ENCODE assay signal across 9 cellular contexts in the genomic region with DNA sequence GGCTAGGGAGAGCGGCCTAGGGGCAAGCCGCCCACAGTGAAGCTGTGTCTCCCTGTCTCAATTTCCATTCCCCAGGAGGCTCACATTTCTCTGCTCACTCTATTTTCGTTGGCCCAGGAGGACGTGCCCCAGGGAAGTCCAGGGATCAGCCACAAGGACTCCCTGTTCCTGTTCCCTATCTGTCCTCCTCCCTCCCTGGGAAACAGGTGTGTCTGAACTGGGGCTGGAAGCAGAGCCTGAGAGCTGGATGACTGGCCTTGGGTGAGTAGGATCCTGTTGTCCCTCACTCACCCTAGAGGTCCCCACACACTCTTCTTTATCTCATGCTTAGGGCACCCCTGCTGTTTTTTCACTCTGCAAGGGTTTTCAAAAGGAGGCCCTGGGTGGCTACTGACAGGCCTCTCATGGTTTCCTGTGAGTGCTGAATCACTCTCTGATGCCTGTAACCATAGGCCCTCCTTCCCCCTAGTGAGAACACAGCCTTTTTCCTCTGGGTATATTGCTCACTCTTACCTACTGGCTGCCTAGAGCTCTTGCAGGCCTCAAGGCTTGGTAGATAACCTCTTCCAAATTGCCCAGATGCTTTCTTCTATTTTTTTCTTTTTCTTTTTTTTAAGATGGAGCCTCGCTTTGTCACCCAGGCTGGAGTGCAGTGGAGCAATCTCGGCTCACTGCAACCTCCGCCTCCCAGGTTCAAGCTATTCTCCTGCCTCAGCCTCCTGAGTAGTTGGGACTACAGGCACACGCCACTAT. TPM values are rescaled to one million over a fixed set of nuclear protein-coding genes. Genes with fewer than 3 reads are reported as not detected.
DNase-seq lines count a peak whose midpoint lies in the region; ATAC-seq, FAIRE-seq and TF ChIP-seq lines count a peak whose summit lies in the region.
"Had no signal": no experiment of that assay in that cellular context is flagged by ENCODE, and none has a peak within 500 bp of the region (broad histone marks: within the 10 kb centered on the region; RNA-seq: fewer than 3 reads in every experiment).

No MANE protein-coding gene starts in this region.

- no TSS peak for BruUV-seq in HepG2 (replicated peaks; lab: Mats Ljungman, UMichigan)

- POLR2A ChIA-PET in HepG2 (lab: Yijun Ruan, JAX): interaction anchor here (1.7 to 5.1 kb wide), 3 partner anchors 8 to 19 kb away, joined by 4 to 48 read pairs (median 13); a partner anchor contains a TSS

- intact Hi-C loops in HepG2 (cut with micrococcal nuclease; ENCODE audit: unreplicated experiment) (no loop called here), right lobe of liver (cut with DNase I) (no loop called here)

- peaks cover 21% of the 10 kb centered on the region for H3K79me2 ChIP-seq in HepG2 (ENCODE audit: insufficient read depth, low read length)

- in situ Hi-C loops in HepG2 (cut with HindIII; ENCODE audit: extremely low pct_ligation_motif_present, low pct_unique_long_range_greater_than_20kb): no loop called here

- H2AFZ ChIP-seq in HepG2 (ENCODE audit: low read length): peak overlapping the region; percentile 28

- no peak; a peak in 1 of 4 replicates for TF ChIP-seq POLR2A in HepG2 (IDR thresholded peaks at IDR 0.05; ENCODE audit: insufficient read depth in 1 of 2, low read depth in 2 of 2, low read length in 2 of 2)
- TF ChIP-seq POLR2A in right lobe of liver (IDR thresholded peaks at IDR 0.05): no peak
- no peak for TF ChIP-seq POLR2A in tibial nerve (IDR thresholded peaks at IDR 0.05)

- no peaks in the 10 kb centered on the region for H3K36me3 ChIP-seq in HepG2 (replicated peaks in 1 of 2; ENCODE audit: control insufficient read depth in 1 of 2, insufficient read depth in 2 of 2, low read length in 2 of 2)
- H3K36me3 ChIP-seq in right lobe of liver: no peaks in the 10 kb centered on the region
- H3K36me3 ChIP-seq in tibial nerve: no peaks in the 10 kb centered on the region

- H3K27me3 ChIP-seq in HepG2 (ENCODE audit: control insufficient read depth in 1 of 2, insufficient read depth in 2 of 2, low read length in 2 of 2): no peaks in the 10 kb centered on the region; a peak in 1 of 5 replicates
- H3K27me3 ChIP-seq in right lobe of liver: no peaks in the 10 kb centered on the region
- H3K27me3 ChIP-seq in tibial nerve: no peaks in the 10 kb centered on the region

- peak overlapping the region; percentile 62 for H3K9ac ChIP-seq in HepG2 (ENCODE audit: insufficient read depth, low read depth, low read length)

- TF ChIP-seq EP300 in HepG2 (IDR thresholded peaks at IDR 0.05; ENCODE audit: low read depth in 2 of 2, low read length in 2 of 2) (no peak), HepG2 (CRISPR knock-in tag; IDR thresholded peaks at IDR 0.05; ENCODE audit: borderline replicate concordance) (no peak), tibial nerve (IDR thresholded peaks at IDR 0.05) (no peak)

- H3K9me3 ChIP-seq in HepG2 (ENCODE audit: low read length) (no peaks in the 10 kb centered on the region), right lobe of liver (no peaks in the 10 kb centered on the region), tibial nerve (no peaks in the 10 kb centered on the region)

- DNase-seq in HepG2 (ENCODE audit: low spot score): no peak
- DNase-seq in right lobe of liver: no peak
- DNase-seq in activated CD8-positive, alpha-beta memory T cell treated with anti-CD3 and anti-CD28 coated beads, Interleukin-2, amount 50 U/mL, for 48 hours: peak; percentile 67
- DNase-seq in hepatic stellate cell (ENCODE audit: low spot score): peak; percentile 54
- DNase-seq in tibial nerve (ENCODE audit: low spot score in 2 of 2): no peak
- no peak for DNase-seq in superior temporal gyrus (ENCODE audit: extremely low spot score)

- no peak for FAIRE-seq in HepG2 (lab: Jason Lieb, UNC)

- H3K4me2 ChIP-seq in HepG2 (ENCODE audit: low read depth, low read length): peak overlapping the region; percentile 56

- peaks cover 53% of the 10 kb centered on the region for H3K4me1 ChIP-seq in HepG2 (ENCODE audit: insufficient read depth, low read length)
- H3K4me1 ChIP-seq in right lobe of liver: peaks cover 0 to 12% (median 8%) of the 10 kb centered on the region in 4 donors
- H3K4me1 ChIP-seq in tibial nerve: peaks cover 0 to 31% (median 16%) of the 10 kb centered on the region in 4 donors

- no peaks in the 10 kb centered on the region for H4K20me1 ChIP-seq in HepG2 (ENCODE audit: insufficient read depth, low read length)

- TF ChIP-seq CTCF in HepG2 (CRISPR knock-in tag; IDR thresholded peaks at IDR 0.05): 0 out of 2 replicates have a peak, but pooled peaks have one; percentile 14
- no peak for TF ChIP-seq CTCF in right lobe of liver (IDR thresholded peaks at IDR 0.05)
- TF ChIP-seq CTCF in tibial nerve (IDR thresholded peaks at IDR 0.05): no peak

- peak overlapping the region; percentile 66 for H3K27ac ChIP-seq in HepG2 (ENCODE audit: extremely low read length, insufficient read depth, low read length)
- no peak overlapping the region for H3K27ac ChIP-seq in right lobe of liver
- peak overlapping the region in 3 of 4 donors; percentile 12 to 66 (median 65) for H3K27ac ChIP-seq in tibial nerve
- H3K27ac ChIP-seq: VCaP had no signal

- CTCF ChIA-PET in HepG2 (lab: Yijun Ruan, JAX; ENCODE audit: low intra/inter-chr PET ratio, low total read pairs): no interaction called here

- H3K4me3 ChIP-seq in HepG2 (replicated peaks in 1 of 3; ENCODE audit: insufficient read depth in 1 of 3, low read depth in 2 of 3, low read length in 3 of 3) (0 out of 6 replicates have a peak overlapping the region, but pooled peaks of 1 of the 3 experiments have one; percentile 17), right lobe of liver (no peak overlapping the region), tibial nerve (no peak overlapping the region)

- 75% methylated on average over 8 of the region's 8 CpGs for WGBS in HepG2 (ENCODE audit: low lambda C conversion rate)
- 97% methylated on average over 3 of the region's 8 CpGs for WGBS in right lobe of liver (ENCODE audit: insufficient coverage, low coverage, low lambda C conversion rate, missing lambda C conversion rate)
- 65 to 72% methylated on average over 8 of the region's 8 CpGs for WGBS in tibial nerve, 2 donors

- ATAC-seq in HepG2 (peak; percentile 9), right lobe of liver (no peak), GM18498 (IDR thresholded peaks at IDR 0.05; ENCODE audit: unreplicated experiment) (no peak), GM21526 (IDR thresholded peaks at IDR 0.05; ENCODE audit: low FRiP score, unreplicated experiment) (no peak)

- no peak for TF ChIP-seq RAD21 in HepG2 (CRISPR knock-in tag; IDR thresholded peaks at IDR 0.05)

RNA-seq across cellular contexts. Expression of a gene that starts 3.3 kb away (rescaled TPM):
- total RNA-seq in HepG2 (2016; rRNA removed; fragmentation: Illumina TruSeq; extraction: Trizol) (44.8 and 71.4 TPM in 2 replicates), right lobe of liver (10 to 100 TPM in 5 of 6 experiments, 1 to 10 TPM in 1; 6.8 to 33.1 (median 12.8) TPM), tibial nerve (10 to 100 TPM; 16.5 to 36.8 (median 25.7) TPM)
- 8.4 and 10.8 TPM in 2 replicates for total RNA-seq in HepG2 (2016; cell fraction: cytosol; rRNA removed; fragmentation: Illumina TruSeq; extraction: Trizol; ENCODE audit: low read depth)
- 43.6 and 60.8 TPM in 2 replicates for total RNA-seq in HepG2 (2016; cell fraction: insoluble cytoplasmic fraction; rRNA removed; fragmentation: Illumina TruSeq; extraction: Trizol)
- total RNA-seq in HepG2 (2016; cell fraction: membrane; rRNA removed; fragmentation: Illumina TruSeq; extraction: Trizol): 16.8 and 19.4 TPM in 2 replicates
- 20.6 and 23.0 TPM in 2 replicates for total RNA-seq in HepG2 (2016; cell fraction: nucleus; rRNA removed; fragmentation: Illumina TruSeq; extraction: Trizol)
- polyA plus RNA-seq in HepG2 (2011; rRNA removed): 11.8 and 13.5 TPM in 2 replicates
- polyA plus RNA-seq in HepG2 (2011; cell fraction: cytosol; rRNA removed): 7.8 and 10.7 TPM in 2 replicates
- polyA plus RNA-seq in HepG2 (2011; cell fraction: nucleus; rRNA removed): 4.5 and 5.5 TPM in 2 replicates
- 16.1 and 22.2 TPM in 2 replicates for polyA plus RNA-seq in HepG2 (2012)
- 8.5 and 9.1 TPM in 2 replicates for polyA plus RNA-seq in HepG2 (2016; cell fraction: cytosol; fragmentation: Illumina TruSeq; extraction: Trizol; ENCODE audit: low read depth)
- 71.4 and 74.3 TPM in 2 replicates for polyA plus RNA-seq in HepG2 (2016; cell fraction: insoluble cytoplasmic fraction; fragmentation: Illumina TruSeq; extraction: Trizol; ENCODE audit: low read depth)
- polyA plus RNA-seq in HepG2 (2016; cell fraction: membrane; fragmentation: Illumina TruSeq; extraction: Trizol; ENCODE audit: low read depth): 11.7 and 13.3 TPM in 2 replicates
- polyA plus RNA-seq in HepG2 (2016; cell fraction: nucleus; fragmentation: Illumina TruSeq; extraction: Trizol; ENCODE audit: insufficient read depth, low read depth): 35.4 and 38.1 TPM in 2 replicates
- polyA minus RNA-seq in HepG2 (2011; rRNA and poly(A)+ RNA removed; ENCODE audit: low replicate concordance): 5.8 and 16.2 TPM in 2 replicates
- polyA minus RNA-seq in HepG2 (2011; cell fraction: cytosol; rRNA and poly(A)+ RNA removed): 6.4 and 11.6 TPM in 2 replicates
- 18.2 and 19.0 TPM in 2 replicates for polyA minus RNA-seq in HepG2 (2011; cell fraction: nucleus; rRNA and poly(A)+ RNA removed)

RNA-seq across cellular contexts. Expression of a gene that starts 4.0 kb away (rescaled TPM):
- total RNA-seq in HepG2 (2016; rRNA removed; fragmentation: Illumina TruSeq; extraction: Trizol) (2.8 TPM in 2 replicates), right lobe of liver (1 to 10 TPM; 1.3 to 7.1 (median 4.4) TPM), tibial nerve (10 to 100 TPM; 25.1 to 32.7 (median 26.6) TPM)
- total RNA-seq in HepG2 (2016; cell fraction: cytosol; rRNA removed; fragmentation: Illumina TruSeq; extraction: Trizol; ENCODE audit: low read depth): 2.3 and 2.5 TPM in 2 replicates
- total RNA-seq in HepG2 (2016; cell fraction: insoluble cytoplasmic fraction; rRNA removed; fragmentation: Illumina TruSeq; extraction: Trizol): 1.7 and 3.4 TPM in 2 replicates
- total RNA-seq in HepG2 (2016; cell fraction: membrane; rRNA removed; fragmentation: Illumina TruSeq; extraction: Trizol): 3.3 and 3.5 TPM in 2 replicates
- 3.1 and 4.0 TPM in 2 replicates for total RNA-seq in HepG2 (2016; cell fraction: nucleus; rRNA removed; fragmentation: Illumina TruSeq; extraction: Trizol)
- 6.6 and 8.6 TPM in 2 replicates for polyA plus RNA-seq in HepG2 (2011; rRNA removed)
- 5.2 and 5.5 TPM in 2 replicates for polyA plus RNA-seq in HepG2 (2011; cell fraction: cytosol; rRNA removed)
- 31.9 and 32.9 TPM in 2 replicates for polyA plus RNA-seq in HepG2 (2011; cell fraction: nucleus; rRNA removed)
- polyA plus RNA-seq in HepG2 (2012): 11.9 and 15.1 TPM in 2 replicates
- polyA plus RNA-seq in HepG2 (2016; cell fraction: cytosol; fragmentation: Illumina TruSeq; extraction: Trizol; ENCODE audit: low read depth): 5.5 and 6.1 TPM in 2 replicates
- polyA plus RNA-seq in HepG2 (2016; cell fraction: insoluble cytoplasmic fraction; fragmentation: Illumina TruSeq; extraction: Trizol; ENCODE audit: low read depth): 4.6 and 6.9 TPM in 2 replicates
- 7.6 and 10.1 TPM in 2 replicates for polyA plus RNA-seq in HepG2 (2016; cell fraction: membrane; fragmentation: Illumina TruSeq; extraction: Trizol; ENCODE audit: low read depth)
- 7.2 and 9.0 TPM in 2 replicates for polyA plus RNA-seq in HepG2 (2016; cell fraction: nucleus; fragmentation: Illumina TruSeq; extraction: Trizol; ENCODE audit: insufficient read depth, low read depth)
- 23.2 and 31.5 TPM in 2 replicates for polyA minus RNA-seq in HepG2 (2011; rRNA and poly(A)+ RNA removed; ENCODE audit: low replicate concordance)
- polyA minus RNA-seq in HepG2 (2011; cell fraction: cytosol; rRNA and poly(A)+ RNA removed): 8.4 and 8.7 TPM in 2 replicates
- 15.3 and 23.5 TPM in 2 replicates for polyA minus RNA-seq in HepG2 (2011; cell fraction: nucleus; rRNA and poly(A)+ RNA removed)

RNA-seq across cellular contexts. Expression of a gene that starts 19.4 kb away (rescaled TPM):
- 122 and 189 TPM in 2 replicates for total RNA-seq in HepG2 (2016; rRNA removed; fragmentation: Illumina TruSeq; extraction: Trizol)
- 18.5 and 25.3 TPM in 2 replicates for total RNA-seq in HepG2 (2016; cell fraction: cytosol; rRNA removed; fragmentation: Illumina TruSeq; extraction: Trizol; ENCODE audit: low read depth)
- 132 and 186 TPM in 2 replicates for total RNA-seq in HepG2 (2016; cell fraction: insoluble cytoplasmic fraction; rRNA removed; fragmentation: Illumina TruSeq; extraction: Trizol)
- 29.8 and 36.9 TPM in 2 replicates for total RNA-seq in HepG2 (2016; cell fraction: membrane; rRNA removed; fragmentation: Illumina TruSeq; extraction: Trizol)
- 74.7 and 82.3 TPM in 2 replicates for total RNA-seq in HepG2 (2016; cell fraction: nucleus; rRNA removed; fragmentation: Illumina TruSeq; extraction: Trizol)
- 24.1 and 31.6 TPM in 2 replicates for polyA plus RNA-seq in HepG2 (2011; rRNA removed)
- 16.2 and 22.5 TPM in 2 replicates for polyA plus RNA-seq in HepG2 (2011; cell fraction: cytosol; rRNA removed)
- polyA plus RNA-seq in HepG2 (2011; cell fraction: nucleus; rRNA removed): 24.3 and 33.1 TPM in 2 replicates
- 47.3 and 68.3 TPM in 2 replicates for polyA plus RNA-seq in HepG2 (2012)
- 8.8 and 10.6 TPM in 2 replicates for polyA plus RNA-seq in HepG2 (2016; cell fraction: cytosol; fragmentation: Illumina TruSeq; extraction: Trizol; ENCODE audit: low read depth)
- 124 and 134 TPM in 2 replicates for polyA plus RNA-seq in HepG2 (2016; cell fraction: insoluble cytoplasmic fraction; fragmentation: Illumina TruSeq; extraction: Trizol; ENCODE audit: low read depth)
- polyA plus RNA-seq in HepG2 (2016; cell fraction: membrane; fragmentation: Illumina TruSeq; extraction: Trizol; ENCODE audit: low read depth): 11.0 and 11.3 TPM in 2 replicates
- polyA plus RNA-seq in HepG2 (2016; cell fraction: nucleus; fragmentation: Illumina TruSeq; extraction: Trizol; ENCODE audit: insufficient read depth, low read depth): 54.3 and 57.2 TPM in 2 replicates
- polyA minus RNA-seq in HepG2 (2011; rRNA and poly(A)+ RNA removed; ENCODE audit: low replicate concordance): 13.7 and 41.0 TPM in 2 replicates
- polyA minus RNA-seq in HepG2 (2011; cell fraction: cytosol; rRNA and poly(A)+ RNA removed): 34.7 and 37.0 TPM in 2 replicates
- polyA minus RNA-seq in HepG2 (2011; cell fraction: nucleus; rRNA and poly(A)+ RNA removed): 42.7 and 58.1 TPM in 2 replicates
- 10 to 100 TPM; 13.6 to 32.1 (median 20.8) TPM for total RNA-seq in right lobe of liver
- total RNA-seq in tibial nerve: 10 to 100 TPM; 51.0 to 67.8 (median 62.8) TPM

RNA-seq across cellular contexts. Expression of a gene that starts 37.3 kb away (rescaled TPM):
- total RNA-seq in HepG2 (2016; rRNA removed; fragmentation: Illumina TruSeq; extraction: Trizol): not detected in 2 replicates
- total RNA-seq in HepG2 (2016; cell fraction: cytosol; rRNA removed; fragmentation: Illumina TruSeq; extraction: Trizol; ENCODE audit: low read depth): not detected in 2 replicates
- total RNA-seq in HepG2 (2016; cell fraction: insoluble cytoplasmic fraction; rRNA removed; fragmentation: Illumina TruSeq; extraction: Trizol): not detected in 2 replicates
- not detected in 2 replicates for total RNA-seq in HepG2 (2016; cell fraction: membrane; rRNA removed; fragmentation: Illumina TruSeq; extraction: Trizol)
- not detected in 2 replicates for total RNA-seq in HepG2 (2016; cell fraction: nucleus; rRNA removed; fragmentation: Illumina TruSeq; extraction: Trizol)
- polyA plus RNA-seq in HepG2 (2011; rRNA removed): not detected in 2 replicates
- not detected in 2 replicates for polyA plus RNA-seq in HepG2 (2011; cell fraction: cytosol; rRNA removed)
- not detected in 2 replicates for polyA plus RNA-seq in HepG2 (2011; cell fraction: nucleus; rRNA removed)
- not detected in 2 replicates for polyA plus RNA-seq in HepG2 (2012)
- not detected in 2 replicates for polyA plus RNA-seq in HepG2 (2016; cell fraction: cytosol; fragmentation: Illumina TruSeq; extraction: Trizol; ENCODE audit: low read depth)
- not detected in 2 replicates for polyA plus RNA-seq in HepG2 (2016; cell fraction: insoluble cytoplasmic fraction; fragmentation: Illumina TruSeq; extraction: Trizol; ENCODE audit: low read depth)
- polyA plus RNA-seq in HepG2 (2016; cell fraction: membrane; fragmentation: Illumina TruSeq; extraction: Trizol; ENCODE audit: low read depth): not detected in 2 replicates
- polyA plus RNA-seq in HepG2 (2016; cell fraction: nucleus; fragmentation: Illumina TruSeq; extraction: Trizol; ENCODE audit: insufficient read depth, low read depth): not detected in 2 replicates
- 0.07 TPM in 1 of 2 replicates, not detected in the other for polyA minus RNA-seq in HepG2 (2011; rRNA and poly(A)+ RNA removed; ENCODE audit: low replicate concordance)
- not detected in 2 replicates for polyA minus RNA-seq in HepG2 (2011; cell fraction: cytosol; rRNA and poly(A)+ RNA removed)
- not detected in 2 replicates for polyA minus RNA-seq in HepG2 (2011; cell fraction: nucleus; rRNA and poly(A)+ RNA removed)
- total RNA-seq in right lobe of liver: under 1 TPM in 1 of 6 experiments, not detected in 5; 0.09 TPM
- total RNA-seq in tibial nerve: 10 to 100 TPM; 11.6 to 53.4 (median 24.8) TPM

Comparison
In these comparisons a context has a peak if more than half of its experiments do, and no peak if none do; other contexts are left out.
1. H3K27ac ChIP-seq: peak in HepG2 (single experiment) and tibial nerve (3 of 4); none in right lobe of liver (0 of 3).
2. DNase-seq: peak in activated CD8-positive, alpha-beta memory T cell treated with anti-CD3 and anti-CD28 coated beads, Interleukin-2, amount 50 U/mL, for 48 hours (single experiment) and hepatic stellate cell (single experiment); none in HepG2 (single experiment), right lobe of liver (0 of 3), tibial nerve (0 of 2) and superior temporal gyrus (single experiment).